22 cellular contexts compared by ENCODE assay signal in the genomic region with DNA sequence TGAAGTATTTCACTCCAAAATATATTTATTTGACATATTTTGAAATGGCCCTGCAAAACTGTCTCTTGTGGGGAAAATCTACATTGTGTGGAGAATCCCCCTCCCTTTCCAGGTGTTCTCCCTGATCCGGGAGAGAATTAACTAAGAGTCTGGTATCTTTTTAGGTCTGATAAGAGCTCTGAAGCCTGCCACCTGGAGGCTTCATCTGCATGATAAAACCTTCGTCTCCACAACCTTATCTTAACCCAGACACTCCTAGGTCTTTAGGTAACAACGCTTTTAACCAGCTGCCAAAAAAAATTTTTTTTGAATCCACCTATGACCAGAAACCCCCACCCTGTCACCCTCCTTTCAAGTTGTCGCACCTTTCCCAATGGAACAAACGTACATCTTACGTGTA. TPM values are rescaled to one million over a fixed set of nuclear protein-coding genes. Genes with fewer than 3 reads are reported as not detected.
DNase-seq lines count a peak whose midpoint lies in the region; ATAC-seq and TF ChIP-seq lines count a peak whose summit lies in the region.
"Had no signal": no experiment of that assay in that cellular context is flagged by ENCODE, and none has a peak within 500 bp of the region (broad histone marks: within the 10 kb centered on the region; RNA-seq: fewer than 3 reads in every experiment).

No MANE protein-coding gene starts in this region.

- H3K27ac Mint-ChIP-seq in GM23338 (peak overlapping the region; percentile 85), neural progenitor cell (no peak overlapping the region)
- H3K27ac Mint-ChIP-seq: effector memory CD8-positive, alpha-beta T cell; memory B cell; T-helper 1 cell treated with Interleukin-12 subunit alpha and Interleukin-12 subunit beta and Interleukin-4 antibody, amounts not matched to agents 30 μg/mL and 1 μg/mL, for 36 hours had no signal

- no peaks in the 10 kb centered on the region for H3K9me2 ChIP-seq in GM23338 (ENCODE audit: insufficient read depth)
- H3K9me2 ChIP-seq in hepatocyte (replicated peaks; ENCODE audit: insufficient read depth): no peaks in the 10 kb centered on the region

- ATAC-seq in GM23338: peak; percentile 86
- no peak for ATAC-seq in Panc1
- no peak for ATAC-seq in HG03460 (IDR thresholded peaks at IDR 0.05; ENCODE audit: unreplicated experiment)
- no peak for ATAC-seq in GM21825 (IDR thresholded peaks at IDR 0.05; ENCODE audit: unreplicated experiment)
- ATAC-seq: activated T-cell treated with anti-CD3 and anti-CD28 coated beads, Interleukin-2, amount 50 U/mL, for 4 hours; effector memory CD8-positive, alpha-beta T cell had no signal

- TF ChIP-seq CTCF in GM23338 (conservative IDR thresholded peaks at IDR 0.05; ENCODE audit: low read depth in 2 of 2) (no peak), Panc1 (IDR thresholded peaks at IDR 0.05) (0 out of 2 replicates have a peak, but pooled peaks have one; percentile 23), hepatocyte (IDR thresholded peaks at IDR 0.05; ENCODE audit: poor library complexity) (peak; percentile 14), neural progenitor cell (IDR thresholded peaks at IDR 0.05) (no peak)

- 31% methylated on average over 6 of the region's 6 CpGs for WGBS in hepatocyte (ENCODE audit: low lambda C conversion rate, missing lambda C conversion rate)

- DNase-seq in GM23338 (ENCODE audit: low spot score): peak; percentile 81
- DNase-seq in Panc1 (ENCODE audit: low read depth, low spot score): no peak
- DNase-seq in hepatocyte (ENCODE audit: low spot score): no peak
- DNase-seq in neural progenitor cell (ENCODE audit: low spot score): no peak
- no peak for DNase-seq in anterior cingulate cortex (lab: John Stamatoyannopoulos, UW)
- no peak for DNase-seq in NCI-H187 treated with DMSO at 0.1 percent for 48 hours (lab: John Stamatoyannopoulos, UW)
- DNase-seq: ACHN; activated CD4-positive, alpha-beta T cell treated with anti-CD3 and anti-CD28 coated beads for 4 hours; activated naive CD4-positive, alpha-beta T cell treated with Interleukin-2 at 50 U/mL for 16 hours; activated T-cell treated with anti-CD3 and anti-CD28 coated beads, Interleukin-2, amount 50 U/mL, for 4 hours; DMS79 treated with DMSO at 0.1 percent for 48 hours; effector memory CD8-positive, alpha-beta T cell; esophagus squamous epithelium; gastrocnemius medialis; KBM-7; NCI-H1417 treated with DMSO at 0.1 percent for 48 hours had no signal

- H3K9ac ChIP-seq in neural progenitor cell: no peak overlapping the region

- in situ Hi-C loops in Panc1 (cut with HindIII; ENCODE audit: low pct_unique_long_range_greater_than_20kb, low sequenced_read_pairs): no loop called here

- POLR2A ChIA-PET in Panc1 (lab: Charles Lee): interaction anchor here (0.7 kb wide), 1 partner anchor 245 kb away, joined by 3 read pairs; no protein-coding TSS in a partner anchor

- H3K36me3 ChIP-seq in GM23338 (ENCODE audit: insufficient read depth) (no peaks in the 10 kb centered on the region), Panc1 (ENCODE audit: control insufficient read depth, insufficient read depth, low read length) (no peaks in the 10 kb centered on the region), hepatocyte (replicated peaks; ENCODE audit: insufficient read depth, low read depth) (no peaks in the 10 kb centered on the region), neural progenitor cell (no peaks in the 10 kb centered on the region)
- H3K36me3 ChIP-seq: breast epithelium, esophagus squamous epithelium, gastrocnemius medialis had no signal

- peaks cover 61% of the 10 kb centered on the region for H3K4me1 Mint-ChIP-seq in GM23338
- H3K4me1 Mint-ChIP-seq in neural progenitor cell: peaks cover 13% of the 10 kb centered on the region
- H3K4me1 Mint-ChIP-seq: memory B cell had no signal

- H3K27me3 ChIP-seq in GM23338 (ENCODE audit: insufficient read depth): peaks cover 6% of the 10 kb centered on the region
- H3K27me3 ChIP-seq in Panc1 (ENCODE audit: control insufficient read depth, insufficient read depth, low read length): no peaks in the 10 kb centered on the region
- H3K27me3 ChIP-seq in hepatocyte: no peaks in the 10 kb centered on the region
- H3K27me3 ChIP-seq in neural progenitor cell: no peaks in the 10 kb centered on the region
- H3K27me3 ChIP-seq: breast epithelium, esophagus squamous epithelium, gastrocnemius medialis had no signal

- H3K79me2 ChIP-seq in GM23338 (replicated peaks; ENCODE audit: insufficient read depth) (no peaks in the 10 kb centered on the region), hepatocyte (no peaks in the 10 kb centered on the region), neural progenitor cell (ENCODE audit: low read depth) (no peaks in the 10 kb centered on the region)

- H3K36me3 Mint-ChIP-seq in GM23338 (ENCODE audit: low read depth) (no peaks in the 10 kb centered on the region), neural progenitor cell (no peaks in the 10 kb centered on the region)
- H3K36me3 Mint-ChIP-seq: memory B cell had no signal

- no peak overlapping the region for H2AFZ ChIP-seq in GM23338
- H2AFZ ChIP-seq in hepatocyte: no peak overlapping the region
- H2AFZ ChIP-seq in neural progenitor cell (replicated peaks): no peak overlapping the region

- H3K4me2 ChIP-seq in GM23338: peak overlapping the region; percentile 18
- peak overlapping the region; percentile 53 for H3K4me2 ChIP-seq in hepatocyte
- H3K4me2 ChIP-seq in neural progenitor cell: peak overlapping the region; percentile 43

- H3K4me3 ChIP-seq in GM23338 (peak overlapping the region; percentile 5), Panc1 (ENCODE audit: low read depth in 2 of 2, low read length in 2 of 2) (no peak overlapping the region), hepatocyte (no peak overlapping the region), neural progenitor cell (no peak overlapping the region)
- H3K4me3 ChIP-seq: breast epithelium, esophagus squamous epithelium, gastrocnemius medialis had no signal

- no TSS peak for BruUV-seq in Panc1 (replicated peaks; lab: Mats Ljungman, UMichigan)

- no peaks in the 10 kb centered on the region for H3K9me3 Mint-ChIP-seq in GM23338
- no peaks in the 10 kb centered on the region for H3K9me3 Mint-ChIP-seq in neural progenitor cell
- H3K9me3 Mint-ChIP-seq: activated T-cell treated with anti-CD3 and anti-CD28 coated beads, Interleukin-2, amount 50 U/mL, for 4 hours; effector memory CD8-positive, alpha-beta T cell; memory B cell; T-helper 1 cell treated with Interleukin-12 subunit alpha and Interleukin-12 subunit beta and Interleukin-4 antibody, amounts not matched to agents 30 μg/mL and 1 μg/mL, for 36 hours had no signal

- H3K4me3 Mint-ChIP-seq in GM23338: peak overlapping the region; percentile 60
- no peak overlapping the region for H3K4me3 Mint-ChIP-seq in neural progenitor cell
- H3K4me3 Mint-ChIP-seq: activated T-cell treated with anti-CD3 and anti-CD28 coated beads, Interleukin-2, amount 50 U/mL, for 4 hours; effector memory CD8-positive, alpha-beta T cell; memory B cell; T-helper 1 cell treated with Interleukin-12 subunit alpha and Interleukin-12 subunit beta and Interleukin-4 antibody, amounts not matched to agents 30 μg/mL and 1 μg/mL, for 36 hours had no signal

- H3K9me3 ChIP-seq in Panc1 (ENCODE audit: control insufficient read depth, insufficient read depth, low read depth, low read length) (no peaks in the 10 kb centered on the region), hepatocyte (ENCODE audit: low read depth) (no peaks in the 10 kb centered on the region), neural progenitor cell (ENCODE audit: low read depth) (no peaks in the 10 kb centered on the region)
- H3K9me3 ChIP-seq: breast epithelium, esophagus squamous epithelium, gastrocnemius medialis had no signal

- intact Hi-C loops in Panc1 (cut with micrococcal nuclease; ENCODE audit: unreplicated experiment): no loop called here

- H3K27me3 Mint-ChIP-seq in GM23338 (ENCODE audit: insufficient read depth, low read depth, poor library complexity): peaks cover 3% of the 10 kb centered on the region
- H3K27me3 Mint-ChIP-seq in neural progenitor cell (ENCODE audit: insufficient read depth, low read depth): peaks cover 2% of the 10 kb centered on the region
- H3K27me3 Mint-ChIP-seq: effector memory CD8-positive, alpha-beta T cell; memory B cell had no signal

- H3K4me1 ChIP-seq in GM23338 (ENCODE audit: insufficient read depth) (peaks cover 28% of the 10 kb centered on the region), Panc1 (ENCODE audit: control insufficient read depth, insufficient read depth, low read length) (no peaks in the 10 kb centered on the region), hepatocyte (ENCODE audit: insufficient read depth) (peaks cover 4% of the 10 kb centered on the region), neural progenitor cell (peaks cover 21% of the 10 kb centered on the region)
- H3K4me1 ChIP-seq: breast epithelium, esophagus squamous epithelium, gastrocnemius medialis had no signal

- H3F3A ChIP-seq in GM23338 (replicated peaks; ENCODE audit: low read depth) (no peaks in the 10 kb centered on the region), neural progenitor cell (ENCODE audit: low read depth) (no peaks in the 10 kb centered on the region)

- peak overlapping the region; percentile 11; the same call in 1 of the 2 replicates for H3K27ac ChIP-seq in GM23338 (ENCODE audit: low read depth)
- H3K27ac ChIP-seq in Panc1 (ENCODE audit: low read length): no peak overlapping the region
- no peak overlapping the region for H3K27ac ChIP-seq in hepatocyte
- no peak overlapping the region for H3K27ac ChIP-seq in neural progenitor cell
- H3K27ac ChIP-seq: esophagus squamous epithelium, gastrocnemius medialis had no signal

- H4K20me1 ChIP-seq in GM23338 (replicated peaks; ENCODE audit: insufficient read depth): no peaks in the 10 kb centered on the region
- no peaks in the 10 kb centered on the region for H4K20me1 ChIP-seq in hepatocyte (ENCODE audit: insufficient read depth, poor library complexity, severe bottlenecking)
- no peaks in the 10 kb centered on the region for H4K20me1 ChIP-seq in neural progenitor cell (ENCODE audit: low read depth)

- CTCF ChIA-PET in Panc1 (lab: Charles Lee): interaction anchor here (0.6 kb wide), 1 partner anchor 226 kb away, joined by 3 read pairs; no protein-coding TSS in a partner anchor

RNA-seq across cellular contexts. Expression of gene FAM184A, which starts 43.0 kb away (rescaled TPM):
- total RNA-seq in GM23338 (2014; rRNA removed; shearing (Covaris generic)): 8.3 and 18.6 TPM in 2 replicates
- 10.6 and 13.7 TPM in 2 replicates for polyA plus RNA-seq in GM23338 (2016; fragmentation: Nextera tagmentation; extraction: Ambion mirVana)
- 8.7 TPM for total RNA-seq in Panc1 (2021; ENCODE audit: unreplicated experiment)
- polyA plus RNA-seq in Panc1 (2012; ENCODE audit: insufficient read length): 3.9 TPM
- 7.4 and 14.1 TPM in 2 replicates for total RNA-seq in hepatocyte
- 4.8 and 5.6 TPM in 2 replicates for polyA plus RNA-seq in hepatocyte
- total RNA-seq in neural progenitor cell (ENCODE audit: low replicate concordance): 9.8 and 24.8 TPM in 2 replicates
- polyA plus RNA-seq: BJ had no signal

Comparison
In these comparisons a context has a peak if more than half of its experiments do, and no peak if none do; other contexts are left out.
1. CTCF ChIP-seq: peak in Panc1 (single experiment) and hepatocyte (single experiment); none in GM23338 (0 of 2) and neural progenitor cell (single experiment).
2. Peak in every context shown above with its lines, with median percentiles within 50 percentile points of each other: H3K4me2 ChIP-seq.